ENCODE assay signal across 8 cellular contexts in genomic region chr4:3202836-3203820, GRCh38. TPM values are rescaled to one million over a fixed set of nuclear protein-coding genes. Genes with fewer than 3 reads are reported as not detected.
DNase-seq lines count a peak whose midpoint lies in the region; ATAC-seq lines count a peak whose summit lies in the region.
"Had no signal": no experiment of that assay in that cellular context is flagged by ENCODE, and none has a peak within 500 bp of the region (broad histone marks: within the 10 kb centered on the region; RNA-seq: fewer than 3 reads in every experiment).

No MANE protein-coding gene starts in this region.

- H3K9me3 Mint-ChIP-seq in activated T-helper 17 cell treated with anti-CD3 and anti-CD28 coated beads, Interleukin-2, amount 50 U/mL, for 72 hours = no peaks in the 10 kb centered on the region

- peak; percentile 32 for ATAC-seq in activated T-helper 17 cell treated with anti-CD3 and anti-CD28 coated beads, Interleukin-2, amount 50 U/mL, for 72 hours (replicated peaks)

- H3K36me3 ChIP-seq in mesodermal cell (ENCODE audit: control insufficient read depth, insufficient read depth, low read length) (peaks cover 65% of the 10 kb centered on the region), stomach smooth muscle (ENCODE audit: control insufficient read depth in 2 of 2, insufficient read depth in 2 of 2, low read length in 2 of 2) (peaks cover 17 to 23% of the 10 kb centered on the region in 2 donors)

- H3K9ac ChIP-seq in stomach smooth muscle (ENCODE audit: low read length in 2 of 2) = peak overlapping the region in 1 of 2 donors; percentile 34

- H3K4me1 ChIP-seq in mesodermal cell (ENCODE audit: control insufficient read depth, insufficient read depth, low read length, poor library complexity, severe bottlenecking) (peaks cover 16% of the 10 kb centered on the region), stomach smooth muscle (ENCODE audit: control insufficient read depth, insufficient read depth, low read length) (peaks cover 16% of the 10 kb centered on the region)

- WGBS in mesodermal cell (ENCODE audit: insufficient coverage in 2 of 2), 2 experiments = 94 to 96% methylated on average over 21 of the region's 22 CpGs

- peak overlapping the region; percentile 52 for H3K4me3 Mint-ChIP-seq in activated T-helper 17 cell treated with anti-CD3 and anti-CD28 coated beads, Interleukin-2, amount 50 U/mL, for 72 hours

- H3K4me3 ChIP-seq in mesodermal cell (ENCODE audit: extremely low read depth, insufficient read depth, low read length, poor library complexity, severe bottlenecking) (no peak overlapping the region), stomach smooth muscle (ENCODE audit: low read length in 2 of 2) (no peak overlapping the region)

- H3K27me3 ChIP-seq in stomach smooth muscle (ENCODE audit: control insufficient read depth in 1 of 2, insufficient read depth in 2 of 2, low read length in 2 of 2) = no peaks in the 10 kb centered on the region

- H3K27ac ChIP-seq in mesodermal cell (ENCODE audit: low read depth, low read length, severe bottlenecking) (peak overlapping the region; percentile 54), stomach smooth muscle (ENCODE audit: low read length) (peak overlapping the region; percentile 64)

- H3K27me3 Mint-ChIP-seq in activated T-helper 17 cell treated with anti-CD3 and anti-CD28 coated beads, Interleukin-2, amount 50 U/mL, for 72 hours = no peaks in the 10 kb centered on the region

- H3K9me3 ChIP-seq in mesodermal cell (ENCODE audit: control insufficient read depth, low read length) (no peaks in the 10 kb centered on the region), stomach smooth muscle (ENCODE audit: control insufficient read depth in 2 of 2, low read length in 2 of 2) (no peaks in the 10 kb centered on the region)

- peak; percentile 35 for DNase-seq in HuH-7 (ENCODE audit: low spot score)
- no peak for DNase-seq in AML-193 (lab: John Stamatoyannopoulos, UW)
- no peak for DNase-seq in superior temporal gyrus (ENCODE audit: extremely low spot score)
- no peak for DNase-seq in glomerular visceral epithelial cell (ENCODE audit: extremely low spot score)
- DNase-seq: NCI-H2029 treated with DMSO at 0.1 percent for 48 hours had no signal

- peak overlapping the region; percentile 69 for H3K27ac Mint-ChIP-seq in activated T-helper 17 cell treated with anti-CD3 and anti-CD28 coated beads, Interleukin-2, amount 50 U/mL, for 72 hours

- H3K36me3 Mint-ChIP-seq in activated T-helper 17 cell treated with anti-CD3 and anti-CD28 coated beads, Interleukin-2, amount 50 U/mL, for 72 hours (ENCODE audit: low read depth) = peaks cover 56% of the 10 kb centered on the region

- peaks cover 19% of the 10 kb centered on the region for H3K4me1 Mint-ChIP-seq in activated T-helper 17 cell treated with anti-CD3 and anti-CD28 coated beads, Interleukin-2, amount 50 U/mL, for 72 hours

RNA-seq across cellular contexts. Expression of gene MSANTD1, which starts 45.8 kb away (rescaled TPM):
- 1 to 10 TPM; 1.1 to 1.2 TPM for total RNA-seq in activated T-helper 17 cell treated with anti-CD3 and anti-CD28 coated beads, Interleukin-2, amount 50 U/mL, for 72 hours
- polyA plus RNA-seq in mesodermal cell (2013, experiment 1 of 2) = 0.33 TPM
- 0.30 TPM for polyA plus RNA-seq in mesodermal cell (2013, experiment 2 of 2)
